Comparison of ENCODE assay signal across 11 cellular contexts in genomic region chr2:38443021-38443541, GRCh38.
DNase-seq lines count a peak whose midpoint lies in the region; ATAC-seq and TF ChIP-seq lines count a peak whose summit lies in the region.
"Had no signal": no experiment of that assay in that cellular context is flagged by ENCODE, and none has a peak within 500 bp of the region (broad histone marks: within the 10 kb centered on the region; RNA-seq: fewer than 3 reads in every experiment).

No MANE protein-coding gene starts in this region.

- H3K27me3 ChIP-seq in skeletal muscle tissue (ENCODE audit: control insufficient read depth in 3 of 3, insufficient read depth in 3 of 3, low read length in 3 of 3), result no peaks in the 10 kb centered on the region

- intact Hi-C loops in left cardiac atrium (cut with DNase I), result no loop called here

- no peak for TF ChIP-seq CTCF in HEK293 (tag by site-specific recombination; IDR thresholded peaks at IDR 0.05)

- CTCF ChIA-PET in HEK293 (lab: Yijun Ruan, JAX), result interaction anchor here (0.9 kb wide), 1 partner anchor 68 kb away, joined by 5 read pairs; no protein-coding TSS in a partner anchor

- peak overlapping the region in 2 of 3 donors; percentile 1 to 14 for H3K9ac ChIP-seq in skeletal muscle tissue (ENCODE audit: low read depth in 1 of 3, low read length in 3 of 3)

- peak; percentile 96 for DNase-seq in SW480 (ENCODE audit: low spot score)
- no peak for DNase-seq in left cardiac atrium
- no peak for DNase-seq in stimulated activated CD4-positive, alpha-beta T cell treated with anti-CD3 and anti-CD28 coated beads, Interleukin-4, amount 100 ng/mL, for 4 hours
- no peak for DNase-seq in NCI-H510A treated with DMSO at 0.1 percent for 48 hours (lab: John Stamatoyannopoulos, UW)
- DNase-seq: cerebellar nuclear complex, Kasumi-1 had no signal

- H3K4me3 ChIP-seq in HEK293 (ENCODE audit: low read depth, low read length), result no peak overlapping the region
- H3K4me3 ChIP-seq in skeletal muscle tissue (ENCODE audit: low read length in 3 of 3), result peak overlapping the region in 1 of 3 donors; percentile 9

- POLR2A ChIA-PET in HEK293 (lab: Yijun Ruan, JAX), result no interaction called here

- H3K4me1 ChIP-seq in HEK293 (ENCODE audit: control insufficient read depth, insufficient read depth, low read length) (peaks cover 51% of the 10 kb centered on the region), skeletal muscle tissue (ENCODE audit: control insufficient read depth in 3 of 3, insufficient read depth in 3 of 3, low read length in 3 of 3) (peaks cover 9 to 14% (median 11%) of the 10 kb centered on the region in 3 donors)

- ATAC-seq in left cardiac atrium (peak; percentile 62 to 79), HG03354 (IDR thresholded peaks at IDR 0.05; ENCODE audit: poor library complexity, severe bottlenecking, unreplicated experiment) (no peak), GM21576 (IDR thresholded peaks at IDR 0.05; ENCODE audit: unreplicated experiment) (no peak)
- ATAC-seq: stimulated activated memory B cell treated with anti-CD40 and anti-IgM and Interleukin-4, amounts not matched to agents 10 μg/mL and 1 μg/mL and 100 μg/mL, for 72 hours had no signal

- H3K9me3 ChIP-seq in HEK293 (ENCODE audit: control insufficient read depth, insufficient read depth, low read depth, low read length), result no peaks in the 10 kb centered on the region
- H3K9me3 ChIP-seq in skeletal muscle tissue (ENCODE audit: control insufficient read depth in 3 of 3, low read length in 3 of 3), result no peaks in the 10 kb centered on the region

- H3K36me3 ChIP-seq in HEK293 (ENCODE audit: control insufficient read depth in 2 of 2, insufficient read depth in 1 of 2, low read length in 2 of 2) (no peaks in the 10 kb centered on the region), skeletal muscle tissue (ENCODE audit: control insufficient read depth in 3 of 3, insufficient read depth in 3 of 3, low read length in 3 of 3) (no peaks in the 10 kb centered on the region)

- H3K27ac ChIP-seq in HEK293 (ENCODE audit: extremely low read depth, low read depth, low read length) (peak overlapping the region; percentile 42), skeletal muscle tissue (ENCODE audit: low read depth, low read length) (no peak overlapping the region)

TF ChIP-seq in HEK293, 187 proteins besides CTCF, POLR2A, EP300 and RAD21 (continues in another document):
- no peak for TF ChIP-seq EGR2 (tag by site-specific recombination; IDR thresholded peaks at IDR 0.05; ENCODE audit: low read depth)
- TF ChIP-seq REPIN1 (tag by site-specific recombination; IDR thresholded peaks at IDR 0.05; ENCODE audit: low read depth), result no peak
- no peak for TF ChIP-seq ZNF292 (tag by site-specific recombination; IDR thresholded peaks at IDR 0.05; ENCODE audit: borderline replicate concordance, low read depth)
- no peak for TF ChIP-seq ZSCAN30 (tag by site-specific recombination; IDR thresholded peaks at IDR 0.05)
- no peak for TF ChIP-seq ZNF324 (tag by site-specific recombination; IDR thresholded peaks at IDR 0.05)
- TF ChIP-seq ZFP41 (tag by site-specific recombination; IDR thresholded peaks at IDR 0.05; ENCODE audit: borderline replicate concordance), result no peak
- peak; percentile 90 for TF ChIP-seq ZIC2 (tag by site-specific recombination; IDR thresholded peaks at IDR 0.05)
- TF ChIP-seq ZNF521 (tag by site-specific recombination; IDR thresholded peaks at IDR 0.05), result no peak
- no peak for TF ChIP-seq GFI1B (tag by site-specific recombination; IDR thresholded peaks at IDR 0.05)
- no peak for TF ChIP-seq ZNF423 (tag by site-specific recombination; IDR thresholded peaks at IDR 0.05)
- TF ChIP-seq ZNF843 (tag by site-specific recombination; IDR thresholded peaks at IDR 0.05), result no peak
- TF ChIP-seq MEIS1 (CRISPR knock-in tag; IDR thresholded peaks at IDR 0.05; ENCODE audit: borderline replicate concordance), result no peak
- TF ChIP-seq ZXDB (tag by site-specific recombination; IDR thresholded peaks at IDR 0.05), result no peak
- no peak for TF ChIP-seq PRDM6 (tag by site-specific recombination; IDR thresholded peaks at IDR 0.05)
- TF ChIP-seq ZNF169 (tag by site-specific recombination; IDR thresholded peaks at IDR 0.05), result no peak
- TF ChIP-seq ZNF239 (tag by site-specific recombination; IDR thresholded peaks at IDR 0.05), result no peak
- TF ChIP-seq ZNF585B (tag by site-specific recombination; IDR thresholded peaks at IDR 0.05), result no peak
- no peak for TF ChIP-seq ZNF621 (tag by site-specific recombination; IDR thresholded peaks at IDR 0.05)
- no peak for TF ChIP-seq FEZF1 (tag by site-specific recombination; IDR thresholded peaks at IDR 0.05)
- TF ChIP-seq ZNF561 (tag by site-specific recombination; IDR thresholded peaks at IDR 0.05; ENCODE audit: borderline replicate concordance), result peak; percentile 86
- TF ChIP-seq ZNF707 (tag by site-specific recombination; IDR thresholded peaks at IDR 0.05), result no peak
- TF ChIP-seq GLI2 (tag by site-specific recombination; IDR thresholded peaks at IDR 0.05; ENCODE audit: borderline replicate concordance, low read depth), result no peak
- TF ChIP-seq ZNF692 (tag by site-specific recombination; IDR thresholded peaks at IDR 0.05), result no peak
- TF ChIP-seq ZNF37A (tag by site-specific recombination; IDR thresholded peaks at IDR 0.05), result no peak
- no peak for TF ChIP-seq HOXA7 (CRISPR knock-in tag; IDR thresholded peaks at IDR 0.05; ENCODE audit: borderline replicate concordance)
- TF ChIP-seq ZFP37 (tag by site-specific recombination; IDR thresholded peaks at IDR 0.05), result no peak
- 0 out of 2 replicates have a peak, but pooled peaks have one; percentile 19 for TF ChIP-seq ZBTB44 (tag by site-specific recombination; IDR thresholded peaks at IDR 0.05)
- no peak for TF ChIP-seq ZNF366 (tag by site-specific recombination; conservative IDR thresholded peaks at IDR 0.05)
- no peak for TF ChIP-seq ZNF623 (tag by site-specific recombination; IDR thresholded peaks at IDR 0.05)
- no peak for TF ChIP-seq ZNF266 (tag by site-specific recombination; IDR thresholded peaks at IDR 0.05; ENCODE audit: low read depth)
- TF ChIP-seq ZBTB26 (tag by site-specific recombination; optimal IDR thresholded peaks at IDR 0.05), result no peak

Comparison
In these comparisons a context has a peak if more than half of its experiments do, and no peak if none do; other contexts are left out.
1. ATAC-seq: peak in left cardiac atrium (2 of 2); none in HG03354 (single experiment) and GM21576 (single experiment).